In genomic region chr3:112773864-112774263, GRCh38 we compare ENCODE assay signal across 9 cellular contexts.
DNase-seq lines count a peak whose midpoint lies in the region; ATAC-seq and TF ChIP-seq lines count a peak whose summit lies in the region.
"Had no signal": no experiment of that assay in that cellular context is flagged by ENCODE, and none has a peak within 500 bp of the region (broad histone marks: within the 10 kb centered on the region; RNA-seq: fewer than 3 reads in every experiment).

No MANE protein-coding gene starts in this region.

- H2AK9ac ChIP-seq in IMR-90 (replicated peaks; ENCODE audit: low read depth, low read length, poor library complexity) = peak overlapping the region; percentile 6

- peak overlapping the region; percentile 31; the same call in 1 of the 3 replicates for H2BK15ac ChIP-seq in IMR-90 (ENCODE audit: low read depth, low read length)

- H3K4me1 Mint-ChIP-seq in activated CD4-positive, alpha-beta memory T cell treated with anti-CD3 and anti-CD28 coated beads, Interleukin-2, amount 10 ng/mL, durations not matched to agents 7 days and 5 days = peaks cover 63% of the 10 kb centered on the region

- H3K4me2 ChIP-seq in IMR-90 (ENCODE audit: low read depth, low read length) (no peak overlapping the region), osteoblast (ENCODE audit: insufficient read depth, low read length) (peak overlapping the region; percentile 43)

- peak overlapping the region; percentile 14; the same call in 1 of the 2 replicates for H2BK20ac ChIP-seq in IMR-90 (ENCODE audit: low read depth, low read length)

- peaks cover 5% of the 10 kb centered on the region for H3K36me3 Mint-ChIP-seq in activated CD4-positive, alpha-beta memory T cell treated with anti-CD3 and anti-CD28 coated beads, Interleukin-2, amount 10 ng/mL, durations not matched to agents 7 days and 5 days (ENCODE audit: low read depth)
- H3K36me3 Mint-ChIP-seq: activated naive CD4-positive, alpha-beta T cell treated with anti-CD3 and anti-CD28 coated beads, Interleukin-2, amount 50 U/mL, for 24 hours had no signal

- 100% methylated on average over 3 of the region's 6 CpGs; no CpG with 5 or more reads in 1 of the 2 experiments for WGBS in IMR-90 (ENCODE audit: extremely low coverage in 2 of 2, insufficient read length in 1 of 2), 2 experiments

- H3K9me3 Mint-ChIP-seq in activated CD4-positive, alpha-beta memory T cell treated with anti-CD3 and anti-CD28 coated beads, Interleukin-2, amount 10 ng/mL, durations not matched to agents 7 days and 5 days = peaks cover 3% of the 10 kb centered on the region
- H3K9me3 Mint-ChIP-seq: activated naive CD4-positive, alpha-beta T cell treated with anti-CD3 and anti-CD28 coated beads, Interleukin-2, amount 50 U/mL, for 24 hours had no signal

- H3K18ac ChIP-seq in IMR-90 (ENCODE audit: low read depth, low read length) = peak overlapping the region; percentile 78; the same call in 1 of the 2 replicates

- peak overlapping the region; percentile 74; the same call in 1 of the 2 replicates for H2AK5ac ChIP-seq in IMR-90 (ENCODE audit: low read depth, low read length)

- H3K4me3 ChIP-seq in IMR-90 (ENCODE audit: insufficient read depth, low read depth, low read length) (no peak overlapping the region), osteoblast (ENCODE audit: insufficient read depth, low read length) (no peak overlapping the region)

- H3K36me3 ChIP-seq in IMR-90 (ENCODE audit: control insufficient read depth, insufficient read depth, low read length) (no peaks in the 10 kb centered on the region), osteoblast (ENCODE audit: insufficient read depth, low read length) (no peaks in the 10 kb centered on the region)

- H2BK120ac ChIP-seq in IMR-90 (ENCODE audit: low read depth, low read length) = peak overlapping the region; percentile 27

- peak; percentile 1 for DNase-seq in activated CD4-positive, CD25-positive, alpha-beta regulatory T cell treated with anti-CD3 and anti-CD28 coated beads, Interleukin-2, amount 50 U/mL, for 16 hours (ENCODE audit: low read depth, low spot score)
- no peak for DNase-seq in activated CD4-positive, CD25-positive, alpha-beta regulatory T cell treated with anti-CD3 and anti-CD28 coated beads, Interleukin-2, amount 50 U/mL, for 72 hours
- DNase-seq in IMR-90 = no peak
- DNase-seq in activated CD4-positive, alpha-beta memory T cell treated with anti-CD3 and anti-CD28 coated beads, Interleukin-2, amount 10 ng/mL, durations not matched to agents 7 days and 5 days = peak; percentile 65
- DNase-seq in osteoblast (ENCODE audit: insufficient read length, low spot score, missing footprints) = no peak
- no peak for DNase-seq in HuH-7 (ENCODE audit: low spot score)
- no peak for DNase-seq in GM10248 (ENCODE audit: extremely low spot score)

- H2AFZ ChIP-seq in IMR-90 (replicated peaks; ENCODE audit: low read length, poor library complexity) (no peak overlapping the region), osteoblast (ENCODE audit: low read length) (no peak overlapping the region)

- TF ChIP-seq POLR2A in IMR-90 (IDR thresholded peaks at IDR 0.05; ENCODE audit: low read depth, low read length) = no peak

- H3K79me1 ChIP-seq in IMR-90 (ENCODE audit: low read depth in 1 of 2, low read length in 2 of 2) = no peaks in the 10 kb centered on the region

- H4K8ac ChIP-seq in IMR-90 (ENCODE audit: low read depth in 2 of 2, low read length in 2 of 2) = peak overlapping the region in 1 of 2 experiments; percentile 78; a peak in 2 of 4 replicates

- dilution Hi-C loops in IMR-90 (cut with HindIII; ENCODE audit: low sequenced_read_pairs, unreplicated experiment) = no loop called here

- no peak for ATAC-seq in IMR-90 (ENCODE audit: low read depth)
- ATAC-seq in HG02973 (IDR thresholded peaks at IDR 0.05; ENCODE audit: unreplicated experiment) = no peak

- H3K27ac ChIP-seq in IMR-90 (ENCODE audit: insufficient read depth, low read length) (0 out of 2 replicates have a peak overlapping the region, but pooled peaks have one; percentile 9), osteoblast (ENCODE audit: low read depth, low read length) (peak overlapping the region; percentile 94)

- H3K9ac ChIP-seq in IMR-90 (ENCODE audit: low read depth, low read length) = no peak overlapping the region

- BruUV-seq in IMR-90 (replicated peaks; lab: Mats Ljungman, UMichigan) = no TSS peak

- TF ChIP-seq RAD21 in IMR-90 (IDR thresholded peaks at IDR 0.05; ENCODE audit: low read length) = no peak

- H3K27me3 ChIP-seq in IMR-90 (ENCODE audit: control insufficient read depth, insufficient read depth, low read length) = no peaks in the 10 kb centered on the region
- no peaks in the 10 kb centered on the region for H3K27me3 ChIP-seq in osteoblast (ENCODE audit: insufficient read depth, low read length)

- H2BK5ac ChIP-seq in IMR-90 (ENCODE audit: low read depth, low read length, poor library complexity, severe bottlenecking) = peak overlapping the region; percentile 96

- peaks cover 41% of the 10 kb centered on the region for H3K4me1 ChIP-seq in IMR-90 (ENCODE audit: control insufficient read depth, insufficient read depth, low read length)
- H3K4me1 ChIP-seq in osteoblast (ENCODE audit: insufficient read depth, low read length) = peaks cover 68% of the 10 kb centered on the region

- intact Hi-C loops in IMR-90 (cut with micrococcal nuclease) = no loop called here

- CTCF ChIA-PET in IMR-90 (lab: Yijun Ruan, JAX) = interaction anchor here (0.8 kb wide), 1 partner anchor 191 kb away, joined by 4 read pairs; no protein-coding TSS in a partner anchor
- CTCF ChIA-PET in activated CD4-positive, alpha-beta memory T cell treated with anti-CD3 and anti-CD28 coated beads, Interleukin-2, amount 10 ng/mL, durations not matched to agents 7 days and 5 days (lab: Charles Lee) = interaction anchor here (0.7 to 1.5 kb wide), 5 partner anchors 35 to 206 kb away, joined by 3 to 16 read pairs (median 3); no protein-coding TSS in a partner anchor
- CTCF ChIA-PET in GM10248 (lab: Yijun Ruan, JAX) = interaction anchor here (1.1 to 2.1 kb wide), 6 partner anchors 13 to 130 kb away, joined by 3 to 8 read pairs (median 4); no protein-coding TSS in a partner anchor

- H3K4ac ChIP-seq in IMR-90 (ENCODE audit: low read depth, low read length) = peak overlapping the region; percentile 20

- H3K79me2 ChIP-seq in osteoblast (ENCODE audit: insufficient read depth, low read length) = no peaks in the 10 kb centered on the region

- peak overlapping the region; percentile 84 for H3K27ac Mint-ChIP-seq in activated CD4-positive, alpha-beta memory T cell treated with anti-CD3 and anti-CD28 coated beads, Interleukin-2, amount 10 ng/mL, durations not matched to agents 7 days and 5 days
- H3K27ac Mint-ChIP-seq: activated naive CD4-positive, alpha-beta T cell treated with anti-CD3 and anti-CD28 coated beads, Interleukin-2, amount 50 U/mL, for 24 hours had no signal

- no peaks in the 10 kb centered on the region for H3K9me3 ChIP-seq in IMR-90 (ENCODE audit: control insufficient read depth, insufficient read depth, low read length)
- H3K9me3 ChIP-seq in osteoblast (ENCODE audit: low read depth, low read length) = no peaks in the 10 kb centered on the region

- H3K56ac ChIP-seq in IMR-90 (ENCODE audit: extremely low read depth, insufficient read depth, low read length) = no peak overlapping the region

- TF ChIP-seq CTCF in IMR-90 (conservative IDR thresholded peaks at IDR 0.05; ENCODE audit: low read depth, low read length) (no peak), osteoblast (IDR thresholded peaks at IDR 0.05; ENCODE audit: extremely low read depth, low read depth, low read length) (no peak), GM10248 (IDR thresholded peaks at IDR 0.05; ENCODE audit: control extremely low read depth, extremely low read depth, low read depth, missing control alignments) (no peak)

- H3K4me3 Mint-ChIP-seq in activated CD4-positive, alpha-beta memory T cell treated with anti-CD3 and anti-CD28 coated beads, Interleukin-2, amount 10 ng/mL, durations not matched to agents 7 days and 5 days = peak overlapping the region; percentile 12
- H3K4me3 Mint-ChIP-seq: activated naive CD4-positive, alpha-beta T cell treated with anti-CD3 and anti-CD28 coated beads, Interleukin-2, amount 50 U/mL, for 24 hours had no signal

- peak overlapping the region; percentile 19; the same call in 1 of the 2 replicates for H4K5ac ChIP-seq in IMR-90 (ENCODE audit: low read depth, low read length)

- H4K20me1 ChIP-seq in IMR-90 (ENCODE audit: insufficient read depth, low read length) (no peaks in the 10 kb centered on the region), osteoblast (ENCODE audit: insufficient read depth, low read length) (no peaks in the 10 kb centered on the region)

- H3K9me1 ChIP-seq in IMR-90 (ENCODE audit: insufficient read depth, low read length) = peaks cover 24% of the 10 kb centered on the region

- peak overlapping the region; percentile 0; the same call in 1 of the 2 replicates for H3K14ac ChIP-seq in IMR-90 (replicated peaks; ENCODE audit: low read depth, low read length)

- no peak overlapping the region for H3K23ac ChIP-seq in IMR-90 (ENCODE audit: low read depth, low read length)

- in situ Hi-C loops in IMR-90 (cut with MboI; ENCODE audit: low sequenced_read_pairs) = no loop called here

- POLR2A ChIA-PET in IMR-90 (lab: Charles Lee; ENCODE audit: unreplicated experiment) = no interaction called here
- POLR2A ChIA-PET in activated CD4-positive, alpha-beta memory T cell treated with anti-CD3 and anti-CD28 coated beads, Interleukin-2, amount 10 ng/mL, durations not matched to agents 7 days and 5 days (lab: Charles Lee) = interaction anchor here (0.8 to 2.5 kb wide), 9 partner anchors 11 to 212 kb away, joined by 3 to 8 read pairs (median 4); partner anchors contain the start of genes ATG3, CD200R1 and SLC35A5
- POLR2A ChIA-PET in GM10248 (lab: Yijun Ruan, JAX) = no interaction called here

- H4K91ac ChIP-seq in IMR-90 (ENCODE audit: insufficient read depth, low read depth, low read length) = peak overlapping the region; percentile 31; the same call in 1 of the 2 replicates

- no peaks in the 10 kb centered on the region for H3K27me3 Mint-ChIP-seq in activated CD4-positive, alpha-beta memory T cell treated with anti-CD3 and anti-CD28 coated beads, Interleukin-2, amount 10 ng/mL, durations not matched to agents 7 days and 5 days
- H3K27me3 Mint-ChIP-seq: activated naive CD4-positive, alpha-beta T cell treated with anti-CD3 and anti-CD28 coated beads, Interleukin-2, amount 50 U/mL, for 24 hours had no signal

TF ChIP-seq in IMR-90, 13 proteins besides CTCF, POLR2A, EP300 and RAD21 (continues in another document):
- no peak for TF ChIP-seq FOS (IDR thresholded peaks at IDR 0.05; ENCODE audit: low read depth, low read length)
- no peak for TF ChIP-seq CHD1 (IDR thresholded peaks at IDR 0.05; ENCODE audit: low read depth, low read length)
- TF ChIP-seq MAFK (IDR thresholded peaks at IDR 0.05; ENCODE audit: low read depth, low read length) = no peak
- no peak for TF ChIP-seq MAZ (IDR thresholded peaks at IDR 0.05; ENCODE audit: borderline replicate concordance, low read depth, low read length)
- TF ChIP-seq BHLHE40 (IDR thresholded peaks at IDR 0.05; ENCODE audit: low read depth, low read length) = no peak

Comparison
In these comparisons a context has a peak if more than half of its experiments do, and no peak if none do; other contexts are left out.
1. DNase-seq: peak in activated CD4-positive, CD25-positive, alpha-beta regulatory T cell treated with anti-CD3 and anti-CD28 coated beads, Interleukin-2, amount 50 U/mL, for 16 hours (single experiment) and activated CD4-positive, alpha-beta memory T cell treated with anti-CD3 and anti-CD28 coated beads, Interleukin-2, amount 10 ng/mL, durations not matched to agents 7 days and 5 days (single experiment); none in activated CD4-positive, CD25-positive, alpha-beta regulatory T cell treated with anti-CD3 and anti-CD28 coated beads, Interleukin-2, amount 50 U/mL, for 72 hours (single experiment), IMR-90 (single experiment), osteoblast (single experiment), HuH-7 (single experiment) and GM10248 (single experiment).